Comparison of ENCODE assay signal across 8 cellular contexts in genomic region chr3:23762214-23763039, GRCh38. TPM values are rescaled to one million over a fixed set of nuclear protein-coding genes. Genes with fewer than 3 reads are reported as not detected.
DNase-seq lines count a peak whose midpoint lies in the region; ATAC-seq lines count a peak whose summit lies in the region.

No MANE protein-coding gene starts in this region.

- no peak overlapping the region for H3K27ac Mint-ChIP-seq in activated CD4-positive, alpha-beta T cell treated with anti-CD3 and anti-CD28 coated beads for 36 hours
- H3K27ac Mint-ChIP-seq in activated T-cell treated with anti-CD3 and anti-CD28 coated beads, Interleukin-2, amount 50 U/mL, for 72 hours, result no peak overlapping the region

- H3K9me3 ChIP-seq in skeletal muscle tissue (ENCODE audit: control insufficient read depth in 3 of 3, low read length in 3 of 3), result no peaks in the 10 kb centered on the region

- H3K27me3 ChIP-seq in skeletal muscle tissue (ENCODE audit: control insufficient read depth in 3 of 3, insufficient read depth in 3 of 3, low read length in 3 of 3), result no peaks in the 10 kb centered on the region

- H3K36me3 Mint-ChIP-seq in activated CD4-positive, alpha-beta T cell treated with anti-CD3 and anti-CD28 coated beads for 36 hours (ENCODE audit: low read depth), result no peaks in the 10 kb centered on the region
- no peaks in the 10 kb centered on the region for H3K36me3 Mint-ChIP-seq in activated T-cell treated with anti-CD3 and anti-CD28 coated beads, Interleukin-2, amount 50 U/mL, for 72 hours (ENCODE audit: insufficient read depth in 2 of 2)

- peak; percentile 62 for ATAC-seq in activated CD4-positive, alpha-beta T cell treated with anti-CD3 and anti-CD28 coated beads for 36 hours
- ATAC-seq in HG02884 (IDR thresholded peaks at IDR 0.05; ENCODE audit: unreplicated experiment), result peak; percentile 83
- ATAC-seq in activated T-cell treated with anti-CD3 and anti-CD28 coated beads, Interleukin-2, amount 50 U/mL, for 72 hours (replicated peaks in 1 of 2), result peak; percentile 49 to 80

- DNase-seq in activated CD4-positive, alpha-beta T cell treated with anti-CD3 and anti-CD28 coated beads for 36 hours, result no peak
- no peak for DNase-seq in activated CD4-positive, alpha-beta T cell treated with anti-CD3 and anti-CD28 coated beads, Interleukin-2, amount 50 U/mL, for 4 hours
- peak; percentile 10 to 11 for DNase-seq in activated T-cell treated with anti-CD3 and anti-CD28 coated beads, Interleukin-2, amount 50 U/mL, for 72 hours
- DNase-seq in NCI-H1436 (lab: John Stamatoyannopoulos, UW) (no peak), inferior parietal cortex (ENCODE audit: extremely low spot score) (no peak), NCI-H2029 treated with DMSO at 0.1 percent for 48 hours (lab: John Stamatoyannopoulos, UW) (no peak)

- no peak overlapping the region for H3K4me3 Mint-ChIP-seq in activated CD4-positive, alpha-beta T cell treated with anti-CD3 and anti-CD28 coated beads for 36 hours
- peak overlapping the region; percentile 27 to 61 for H3K4me3 Mint-ChIP-seq in activated T-cell treated with anti-CD3 and anti-CD28 coated beads, Interleukin-2, amount 50 U/mL, for 72 hours

- H3K27ac ChIP-seq in skeletal muscle tissue (ENCODE audit: low read depth, low read length), result peak overlapping the region; percentile 14

- H3K36me3 ChIP-seq in skeletal muscle tissue (ENCODE audit: control insufficient read depth in 3 of 3, insufficient read depth in 3 of 3, low read length in 3 of 3), result no peaks in the 10 kb centered on the region

- intact Hi-C loops in activated CD4-positive, alpha-beta T cell treated with anti-CD3 and anti-CD28 coated beads for 36 hours (cut with DNase I, micrococcal nuclease), result loop anchor here in 1 of 2 experiments (1.0 kb wide), 1 partner anchor 22 kb away; no protein-coding TSS in a partner anchor

- CTCF ChIA-PET in activated CD4-positive, alpha-beta T cell treated with anti-CD3 and anti-CD28 coated beads for 36 hours (lab: Charles Lee), result interaction anchor here (0.6 to 0.7 kb wide), 2 partner anchors 36 to 143 kb away, joined by 3 to 4 read pairs; no protein-coding TSS in a partner anchor

- POLR2A ChIA-PET in activated CD4-positive, alpha-beta T cell treated with anti-CD3 and anti-CD28 coated beads for 36 hours (lab: Charles Lee), result interaction anchor here (1.1 kb wide), 1 partner anchor 41 kb away, joined by 3 read pairs; no protein-coding TSS in a partner anchor

- no peaks in the 10 kb centered on the region for H3K27me3 Mint-ChIP-seq in activated CD4-positive, alpha-beta T cell treated with anti-CD3 and anti-CD28 coated beads for 36 hours
- no peaks in the 10 kb centered on the region for H3K27me3 Mint-ChIP-seq in activated T-cell treated with anti-CD3 and anti-CD28 coated beads, Interleukin-2, amount 50 U/mL, for 72 hours (ENCODE audit: low read depth)

- H3K4me3 ChIP-seq in skeletal muscle tissue (ENCODE audit: low read length in 3 of 3), result peak overlapping the region in 1 of 3 donors; percentile 55

- H3K9me3 Mint-ChIP-seq in activated CD4-positive, alpha-beta T cell treated with anti-CD3 and anti-CD28 coated beads for 36 hours (ENCODE audit: low read depth), result no peaks in the 10 kb centered on the region
- no peaks in the 10 kb centered on the region for H3K9me3 Mint-ChIP-seq in activated T-cell treated with anti-CD3 and anti-CD28 coated beads, Interleukin-2, amount 50 U/mL, for 72 hours

- H3K4me1 Mint-ChIP-seq in activated CD4-positive, alpha-beta T cell treated with anti-CD3 and anti-CD28 coated beads for 36 hours, result peaks cover 28% of the 10 kb centered on the region
- peaks cover 33% of the 10 kb centered on the region for H3K4me1 Mint-ChIP-seq in activated T-cell treated with anti-CD3 and anti-CD28 coated beads, Interleukin-2, amount 50 U/mL, for 72 hours (ENCODE audit: low read depth)

- H3K4me1 ChIP-seq in skeletal muscle tissue (ENCODE audit: control insufficient read depth in 3 of 3, insufficient read depth in 3 of 3, low read length in 3 of 3), result peaks cover 0 to 4% (median 0%) of the 10 kb centered on the region in 3 donors

- peak overlapping the region in 1 of 3 donors; percentile 48 for H3K9ac ChIP-seq in skeletal muscle tissue (ENCODE audit: low read depth in 1 of 3, low read length in 3 of 3)

RNA-seq across cellular contexts. Expression of gene UBE2E1, which starts 43.3 kb away (rescaled TPM):
- total RNA-seq in activated CD4-positive, alpha-beta T cell treated with anti-CD3 and anti-CD28 coated beads for 36 hours, result 10 to 100 TPM; 86.3 to 93.8 TPM
- total RNA-seq in activated T-cell treated with anti-CD3 and anti-CD28 coated beads, Interleukin-2, amount 50 U/mL, for 72 hours, result 10 to 100 TPM; 76.2 to 78.4 TPM
- total RNA-seq in skeletal muscle tissue, result 83.0 TPM

Comparison
In these comparisons a context has a peak if more than half of its experiments do, and no peak if none do; other contexts are left out.
1. DNase-seq: peak in activated T-cell treated with anti-CD3 and anti-CD28 coated beads, Interleukin-2, amount 50 U/mL, for 72 hours (2 of 2); none in activated CD4-positive, alpha-beta T cell treated with anti-CD3 and anti-CD28 coated beads for 36 hours (single experiment), activated CD4-positive, alpha-beta T cell treated with anti-CD3 and anti-CD28 coated beads, Interleukin-2, amount 50 U/mL, for 4 hours (0 of 2), NCI-H1436 (single experiment), inferior parietal cortex (single experiment) and NCI-H2029 treated with DMSO at 0.1 percent for 48 hours (single experiment).
2. Peak in every context shown above with its lines, with median percentiles within 50 percentile points of each other: ATAC-seq.